In genomic region chr3:66481071-66482001, GRCh38 we compare ENCODE assay signal across 10 cellular contexts. TPM values are rescaled to one million over a fixed set of nuclear protein-coding genes. Genes with fewer than 3 reads are reported as not detected.
A peak's percentile ranks its signal among the peaks of the same experiment; 100 is the strongest.
DNase-seq lines count a peak whose midpoint lies in the region; ATAC-seq and TF ChIP-seq lines count a peak whose summit lies in the region.
"Had no signal": no experiment of that assay in that cellular context is flagged by ENCODE, and none has a peak within 500 bp of the region (broad histone marks: within the 10 kb centered on the region; RNA-seq: fewer than 3 reads in every experiment).

No MANE protein-coding gene starts in this region.

- peak overlapping the region; percentile 37 for H3K27ac ChIP-seq in SJSA1
- peak overlapping the region; percentile 91 to 99 for H3K27ac ChIP-seq in tibial artery

- DNase-seq in activated T-cell treated with anti-CD3 and anti-CD28 coated beads, Interleukin-2, amount 50 U/mL, for 72 hours = no peak
- no peak for DNase-seq in activated T-cell treated with anti-CD3 and anti-CD28 coated beads, Interleukin-2, amount 50 U/mL, for 48 hours
- DNase-seq in SJSA1 (ENCODE audit: low read depth in 1 of 2, low spot score in 2 of 2) = peak in 1 of 2 experiments; percentile 69
- no peak for DNase-seq in immature natural killer cell
- DNase-seq in tibial artery = no peak
- no peak for DNase-seq in BE2C
- DNase-seq in activated CD8-positive, alpha-beta memory T cell treated with anti-CD3 and anti-CD28 coated beads, Interleukin-2, amount 50 U/mL, for 48 hours = no peak
- DNase-seq: GOT3, NCI-H345 had no signal

- H3K9me3 ChIP-seq in SJSA1 (replicated peaks) (no peaks in the 10 kb centered on the region), tibial artery (no peaks in the 10 kb centered on the region), BE2C (no peaks in the 10 kb centered on the region)

- no peaks in the 10 kb centered on the region for H3K36me3 ChIP-seq in SJSA1
- no peaks in the 10 kb centered on the region for H3K36me3 ChIP-seq in tibial artery
- no peaks in the 10 kb centered on the region for H3K36me3 ChIP-seq in BE2C

- peaks cover 49% of the 10 kb centered on the region for H3K4me1 ChIP-seq in SJSA1 (replicated peaks)
- H3K4me1 ChIP-seq in tibial artery = peaks cover 0 to 100% (median 86%) of the 10 kb centered on the region in 4 donors
- no peaks in the 10 kb centered on the region for H3K4me1 ChIP-seq in BE2C

- H3K27me3 ChIP-seq in SJSA1 (replicated peaks) = no peaks in the 10 kb centered on the region
- H3K27me3 ChIP-seq in tibial artery = no peaks in the 10 kb centered on the region
- no peaks in the 10 kb centered on the region for H3K27me3 ChIP-seq in BE2C

- H3K9me3 Mint-ChIP-seq in activated T-cell treated with anti-CD3 and anti-CD28 coated beads, Interleukin-2, amount 50 U/mL, for 72 hours = peaks cover 4% of the 10 kb centered on the region in 2 donors
- no peaks in the 10 kb centered on the region for H3K9me3 Mint-ChIP-seq in immature natural killer cell

- no peaks in the 10 kb centered on the region for H3K27me3 Mint-ChIP-seq in activated T-cell treated with anti-CD3 and anti-CD28 coated beads, Interleukin-2, amount 50 U/mL, for 72 hours (ENCODE audit: low read depth)
- peaks cover 4 to 16% (median 6%) of the 10 kb centered on the region in 3 donors for H3K27me3 Mint-ChIP-seq in immature natural killer cell (ENCODE audit: low read depth in 3 of 3)

- ATAC-seq in activated T-cell treated with anti-CD3 and anti-CD28 coated beads, Interleukin-2, amount 50 U/mL, for 72 hours (replicated peaks in 1 of 2) = peak in 1 of 2 donors; percentile 33
- no peak for ATAC-seq in GM21529 (IDR thresholded peaks at IDR 0.05; ENCODE audit: unreplicated experiment)

- peaks cover 86% of the 10 kb centered on the region for H3K4me1 Mint-ChIP-seq in activated T-cell treated with anti-CD3 and anti-CD28 coated beads, Interleukin-2, amount 50 U/mL, for 72 hours (ENCODE audit: low read depth)
- H3K4me1 Mint-ChIP-seq in immature natural killer cell = peaks cover 59 to 70% of the 10 kb centered on the region in 2 donors

- H3K36me3 Mint-ChIP-seq in activated T-cell treated with anti-CD3 and anti-CD28 coated beads, Interleukin-2, amount 50 U/mL, for 72 hours (ENCODE audit: insufficient read depth in 2 of 2) = peaks cover 6 to 7% of the 10 kb centered on the region in 2 donors
- peaks cover 0 to 5% (median 0%) of the 10 kb centered on the region in 3 donors for H3K36me3 Mint-ChIP-seq in immature natural killer cell

- H3K27ac Mint-ChIP-seq in activated T-cell treated with anti-CD3 and anti-CD28 coated beads, Interleukin-2, amount 50 U/mL, for 72 hours = peak overlapping the region; percentile 81
- H3K27ac Mint-ChIP-seq in immature natural killer cell = peak overlapping the region in 5 of 6 donors; percentile 36 to 67 (median 51)

- H3K4me3 ChIP-seq in SJSA1 (no peak overlapping the region), tibial artery (no peak overlapping the region), BE2C (ENCODE audit: low read depth, low read length) (no peak overlapping the region)

- intact Hi-C loops in tibial artery (cut with DNase I; ENCODE audit: low total_unique reads) = no loop called here

- peak overlapping the region; percentile 70 to 89 for H3K4me3 Mint-ChIP-seq in activated T-cell treated with anti-CD3 and anti-CD28 coated beads, Interleukin-2, amount 50 U/mL, for 72 hours
- peak overlapping the region; percentile 53 to 81 (median 70) for H3K4me3 Mint-ChIP-seq in immature natural killer cell

- no peak for TF ChIP-seq CTCF in tibial artery (IDR thresholded peaks at IDR 0.05)
- no peak for TF ChIP-seq CTCF in BE2C (IDR thresholded peaks at IDR 0.05; ENCODE audit: low read depth, low read length)

RNA-seq across cellular contexts. Expression of gene LRIG1, which starts 19.5 kb away (rescaled TPM):
- total RNA-seq in activated T-cell treated with anti-CD3 and anti-CD28 coated beads, Interleukin-2, amount 50 U/mL, for 72 hours = 10 to 100 TPM; 21.6 to 44.8 TPM
- 12.7 and 16.0 TPM in 2 replicates for total RNA-seq in SJSA1 (2014; rRNA removed; shearing (Covaris generic))
- polyA plus RNA-seq in immature natural killer cell = 1 to 10 TPM; 4.4 to 9.7 (median 4.7) TPM
- 2.2 TPM for polyA plus RNA-seq in BE2C (2012; ENCODE audit: insufficient read depth, insufficient read length, low read depth)
